In genomic region chr14:104689620-104690265, GRCh38 we compare ENCODE assay signal across 1 cellular context.
A peak's percentile ranks its signal among the peaks of the same experiment; 100 is the strongest.
TF ChIP-seq lines count a peak whose summit lies in the region.

No MANE protein-coding gene starts in this region.

TF ChIP-seq in A549, 52 proteins besides CTCF, POLR2A, EP300 and RAD21 (continued from another document):
- no peak for TF ChIP-seq ELK1 (IDR thresholded peaks at IDR 0.05; ENCODE audit: low read depth, low read length)
- TF ChIP-seq ESRRA (IDR thresholded peaks at IDR 0.05; ENCODE audit: borderline replicate concordance, low read length), result no peak
- no peak for TF ChIP-seq REST (IDR thresholded peaks at IDR 0.05)
- TF ChIP-seq TP53 (CRISPR knock-in tag; IDR thresholded peaks at IDR 0.05), result no peak
- TF ChIP-seq KDM1A (IDR thresholded peaks at IDR 0.05; ENCODE audit: low read depth), result no peak
- TF ChIP-seq SMC3 (IDR thresholded peaks at IDR 0.05), result 0 out of 3 replicates have a peak, but pooled peaks have one; percentile 3
- TF ChIP-seq EHMT2 (IDR thresholded peaks at IDR 0.05; ENCODE audit: low read depth), result no peak
